In the genomic region with DNA sequence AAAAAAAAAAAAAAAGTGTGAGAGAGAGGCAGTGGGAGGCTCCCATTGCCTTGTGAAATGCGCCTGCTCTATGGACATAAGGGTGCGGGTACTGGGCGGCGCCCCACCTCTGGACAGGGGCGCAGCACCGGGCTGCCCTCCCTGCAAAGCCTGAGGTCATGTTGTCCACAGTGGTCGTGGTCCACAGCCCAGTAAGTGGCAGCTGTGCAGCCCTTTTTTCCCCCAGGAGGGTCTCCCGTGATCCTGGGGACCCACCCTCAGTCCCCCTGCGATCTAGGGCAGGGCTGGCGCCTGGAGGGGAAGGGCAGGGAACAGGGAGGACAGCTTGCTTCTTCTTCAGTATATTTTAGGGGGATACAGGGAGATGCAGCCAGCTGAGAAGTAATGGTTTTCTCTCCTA, we compare ENCODE assay signal across 19 cellular contexts. TPM values are rescaled to one million over a fixed set of nuclear protein-coding genes. Genes with fewer than 3 reads are reported as not detected.
DNase-seq lines count a peak whose midpoint lies in the region; ATAC-seq, FAIRE-seq and TF ChIP-seq lines count a peak whose summit lies in the region.
"Had no signal": no experiment of that assay in that cellular context is flagged by ENCODE, and none has a peak within 500 bp of the region (broad histone marks: within the 10 kb centered on the region; RNA-seq: fewer than 3 reads in every experiment).

No MANE protein-coding gene starts in this region.

- BruUV-seq in Panc1 (replicated peaks; lab: Mats Ljungman, UMichigan), result no TSS peak

- in situ Hi-C loops in Panc1 (cut with HindIII; ENCODE audit: low pct_unique_long_range_greater_than_20kb, low sequenced_read_pairs) (no loop called here), ACHN (cut with HindIII; ENCODE audit: low pct_ligation_motif_present, low pct_unique_long_range_greater_than_20kb, low sequenced_read_pairs) (loop anchor here (25.0 kb wide), 1 partner anchor 97 kb away; no protein-coding TSS in a partner anchor)

- H3K4me1 Mint-ChIP-seq in endodermal cell (no peaks in the 10 kb centered on the region), neural crest cell (peaks cover 2% of the 10 kb centered on the region)
- H3K4me1 Mint-ChIP-seq in activated naive CD4-positive, alpha-beta T cell treated with anti-CD3 and anti-CD28 coated beads for 36 hours (ENCODE audit: low read depth), result peaks cover 2% of the 10 kb centered on the region
- H3K4me1 Mint-ChIP-seq: mesothelial cell of epicardium had no signal

- H3K27ac ChIP-seq in A549 (no peak overlapping the region), Panc1 (ENCODE audit: low read length) (no peak overlapping the region), endodermal cell (ENCODE audit: low read depth, low read length) (no peak overlapping the region), mesendoderm (ENCODE audit: low read depth, low read length) (no peak overlapping the region)
- H3K27ac ChIP-seq: C4-2B, spleen had no signal

- ATAC-seq in A549, result peak; percentile 5 to 11; a peak in 3 of 6 replicates
- peak; percentile 33; the same call in 1 of the 2 replicates for ATAC-seq in Panc1
- no peak for ATAC-seq in HG03097 (IDR thresholded peaks at IDR 0.05; ENCODE audit: low FRiP score, unreplicated experiment)

- H3K79me1 ChIP-seq in mesendoderm (ENCODE audit: low read length), result no peaks in the 10 kb centered on the region

- H4K5ac ChIP-seq in mesendoderm (ENCODE audit: low read length), result no peak overlapping the region

- H3K27me3 ChIP-seq in Panc1 (ENCODE audit: control insufficient read depth, insufficient read depth, low read length) (no peaks in the 10 kb centered on the region), endodermal cell (ENCODE audit: control insufficient read depth, insufficient read depth, low read length, poor library complexity, severe bottlenecking) (no peaks in the 10 kb centered on the region), mesendoderm (ENCODE audit: insufficient read depth, low read length, poor library complexity) (no peaks in the 10 kb centered on the region)
- H3K27me3 ChIP-seq: gastrocnemius medialis, MG63, spleen had no signal

- H3K9me3 Mint-ChIP-seq in endodermal cell (no peaks in the 10 kb centered on the region), neural crest cell (no peaks in the 10 kb centered on the region)
- no peaks in the 10 kb centered on the region for H3K9me3 Mint-ChIP-seq in activated naive CD4-positive, alpha-beta T cell treated with anti-CD3 and anti-CD28 coated beads for 36 hours
- H3K9me3 Mint-ChIP-seq: IgD-negative memory B cell, mesothelial cell of epicardium, nephron progenitor cell had no signal

- H3K56ac ChIP-seq in mesendoderm (ENCODE audit: low read length), result no peak overlapping the region

- no peak overlapping the region for H3K23ac ChIP-seq in mesendoderm (ENCODE audit: low read length)

- H3K4me2 ChIP-seq in A549 (no peak overlapping the region), mesendoderm (ENCODE audit: low read length) (no peak overlapping the region)

- no peak for TF ChIP-seq EP300 in A549 (IDR thresholded peaks at IDR 0.05)

- intact Hi-C loops in Panc1 (cut with micrococcal nuclease; ENCODE audit: unreplicated experiment), result no loop called here
- intact Hi-C loops in activated naive CD4-positive, alpha-beta T cell treated with anti-CD3 and anti-CD28 coated beads for 36 hours (cut with micrococcal nuclease), result no loop called here

- no peak overlapping the region for H3K4ac ChIP-seq in mesendoderm (ENCODE audit: low read depth, low read length)

- H3K9ac ChIP-seq in endodermal cell (ENCODE audit: extremely low read depth, low read length, poor library complexity, severe bottlenecking), result no peak overlapping the region
- H3K9ac ChIP-seq in mesendoderm (ENCODE audit: low read length), result no peak overlapping the region

- no peak overlapping the region for H2BK5ac ChIP-seq in mesendoderm (ENCODE audit: low read length)

- no peak overlapping the region for H4K8ac ChIP-seq in mesendoderm (ENCODE audit: low read depth, low read length)

- H3K4me1 ChIP-seq in A549, result no peaks in the 10 kb centered on the region
- no peaks in the 10 kb centered on the region for H3K4me1 ChIP-seq in Panc1 (ENCODE audit: control insufficient read depth, insufficient read depth, low read length)
- H3K4me1 ChIP-seq in endodermal cell (ENCODE audit: control insufficient read depth, insufficient read depth, low read length), result no peaks in the 10 kb centered on the region
- H3K4me1 ChIP-seq in mesendoderm (ENCODE audit: control insufficient read depth, low read depth, low read length), result no peaks in the 10 kb centered on the region

- CTCF ChIA-PET in A549 (lab: Yijun Ruan, JAX), result interaction anchor here (0.7 to 18.1 kb wide), 45 partner anchors 9 to 1223 kb away, joined by 3 to 700 read pairs (median 5); a partner anchor contains a TSS
- CTCF ChIA-PET in Panc1 (lab: Charles Lee), result interaction anchor here (0.7 to 1.3 kb wide), 2 partner anchors 41 to 298 kb away, joined by 4 to 15 read pairs; no protein-coding TSS in a partner anchor
- CTCF ChIA-PET in activated naive CD4-positive, alpha-beta T cell treated with anti-CD3 and anti-CD28 coated beads for 36 hours (lab: Charles Lee), result interaction anchor here (0.6 to 10.9 kb wide), 23 partner anchors 9 to 834 kb away, joined by 3 to 410 read pairs (median 4); a partner anchor contains a TSS

- no peak overlapping the region for H2BK15ac ChIP-seq in mesendoderm (replicated peaks; ENCODE audit: low read depth)

- no peak for DNase-seq in A549 (ENCODE audit: low read depth in 1 of 2, low spot score in 1 of 2)
- DNase-seq in Panc1 (ENCODE audit: low read depth, low spot score), result no peak
- DNase-seq in endodermal cell, result no peak
- no peak for DNase-seq in neural crest cell (ENCODE audit: low read depth, low spot score)
- DNase-seq in activated naive CD4-positive, alpha-beta T cell treated with anti-CD3 and anti-CD28 coated beads for 36 hours, result no peak
- no peak for DNase-seq in mesendoderm
- no peak for DNase-seq in ACHN
- DNase-seq: gastrocnemius medialis, NCI-H1436, NCI-H526 treated with DMSO at 0.1 percent for 48 hours had no signal

- H3K9me3 ChIP-seq in A549, result no peaks in the 10 kb centered on the region
- H3K9me3 ChIP-seq in Panc1 (ENCODE audit: control insufficient read depth, insufficient read depth, low read depth, low read length), result no peaks in the 10 kb centered on the region
- H3K9me3 ChIP-seq in endodermal cell (ENCODE audit: control insufficient read depth, low read length), result no peaks in the 10 kb centered on the region
- H3K9me3 ChIP-seq: gastrocnemius medialis, MG63, spleen had no signal

- no peak for TF ChIP-seq RAD21 in A549 (conservative IDR thresholded peaks at IDR 0.05 in 1 of 2, IDR thresholded peaks at IDR 0.05 in 1 of 2)

- H3K27me3 Mint-ChIP-seq in endodermal cell (ENCODE audit: insufficient read depth) (peaks cover 6% of the 10 kb centered on the region), neural crest cell (ENCODE audit: low read depth) (no peaks in the 10 kb centered on the region)
- H3K27me3 Mint-ChIP-seq in activated naive CD4-positive, alpha-beta T cell treated with anti-CD3 and anti-CD28 coated beads for 36 hours (ENCODE audit: low read depth), result no peaks in the 10 kb centered on the region
- H3K27me3 Mint-ChIP-seq: IgD-negative memory B cell had no signal

- no peak for TF ChIP-seq CTCF in A549 (IDR thresholded peaks at IDR 0.05)
- no peak for TF ChIP-seq CTCF in Panc1 (IDR thresholded peaks at IDR 0.05)
- TF ChIP-seq CTCF in endodermal cell (conservative IDR thresholded peaks at IDR 0.05), result no peak
- TF ChIP-seq CTCF in neural crest cell (conservative IDR thresholded peaks at IDR 0.05), result no peak

- H2AK5ac ChIP-seq in mesendoderm (ENCODE audit: low read length), result no peak overlapping the region

- 88% methylated on average over 10 of the region's 10 CpGs for WGBS in A549 (ENCODE audit: missing lambda C conversion rate)
- WGBS in endodermal cell (ENCODE audit: insufficient coverage in 1 of 2, insufficient read length in 1 of 2), 2 experiments, result 94 to 98% methylated on average over 9 to 10 of the region's 10 CpGs
- WGBS in mesendoderm (ENCODE audit: extremely low coverage, insufficient coverage, low lambda C conversion rate), result no CpG with 5 or more reads among the region's 10 CpGs

- H2BK120ac ChIP-seq in mesendoderm (ENCODE audit: low read depth, low read length), result no peak overlapping the region

- H3K4me3 Mint-ChIP-seq in endodermal cell, result peak overlapping the region; percentile 51
- no peak overlapping the region for H3K4me3 Mint-ChIP-seq in neural crest cell
- no peak overlapping the region for H3K4me3 Mint-ChIP-seq in activated naive CD4-positive, alpha-beta T cell treated with anti-CD3 and anti-CD28 coated beads for 36 hours
- H3K4me3 Mint-ChIP-seq: IgD-negative memory B cell had no signal

- H3K18ac ChIP-seq in mesendoderm (ENCODE audit: low read length), result no peak overlapping the region

- H3K4me3 ChIP-seq in A549, result no peak overlapping the region
- H3K4me3 ChIP-seq in Panc1 (ENCODE audit: low read depth in 2 of 2, low read length in 2 of 2), result no peak overlapping the region
- no peak overlapping the region for H3K4me3 ChIP-seq in endodermal cell (ENCODE audit: low read length)
- H3K4me3 ChIP-seq in mesendoderm (ENCODE audit: low read length), result no peak overlapping the region
- H3K4me3 ChIP-seq: MG63 had no signal

- peaks cover 25% of the 10 kb centered on the region for H3K36me3 ChIP-seq in Panc1 (ENCODE audit: control insufficient read depth, insufficient read depth, low read length)
- peaks cover 55% of the 10 kb centered on the region for H3K36me3 ChIP-seq in endodermal cell (ENCODE audit: control insufficient read depth, insufficient read depth, low read length)
- peaks cover 3% of the 10 kb centered on the region for H3K36me3 ChIP-seq in mesendoderm (ENCODE audit: control insufficient read depth, insufficient read depth, low read length)

- FAIRE-seq in A549 (lab: Jason Lieb, UNC), result no peak
- FAIRE-seq: D721Med, TTC549 had no signal

- TF ChIP-seq POLR2A in A549 (IDR thresholded peaks at IDR 0.05; ENCODE audit: low read length), result no peak

- H3K27ac Mint-ChIP-seq in endodermal cell, result no peak overlapping the region
- H3K27ac Mint-ChIP-seq in neural crest cell (ENCODE audit: unreplicated experiment), result peak overlapping the region; percentile 62
- no peak overlapping the region for H3K27ac Mint-ChIP-seq in activated naive CD4-positive, alpha-beta T cell treated with anti-CD3 and anti-CD28 coated beads for 36 hours
- H3K27ac Mint-ChIP-seq: IgD-negative memory B cell, mesothelial cell of epicardium, nephron progenitor cell had no signal

- H3K36me3 Mint-ChIP-seq in endodermal cell (ENCODE audit: low read depth) (peaks cover 60% of the 10 kb centered on the region), neural crest cell (ENCODE audit: low read depth) (peaks cover 22% of the 10 kb centered on the region)
- H3K36me3 Mint-ChIP-seq in activated naive CD4-positive, alpha-beta T cell treated with anti-CD3 and anti-CD28 coated beads for 36 hours (ENCODE audit: low read depth), result peaks cover 76% of the 10 kb centered on the region

- POLR2A ChIA-PET in A549 (lab: Yijun Ruan, JAX), result no interaction called here
- POLR2A ChIA-PET in Panc1 (lab: Charles Lee), result interaction anchor here (0.5 kb wide), 1 partner anchor 139 kb away, joined by 5 read pairs; no protein-coding TSS in a partner anchor

- H3K79me2 ChIP-seq in mesendoderm (ENCODE audit: control insufficient read depth, insufficient read depth, low read length), result no peaks in the 10 kb centered on the region

RNA-seq across cellular contexts. Expression of a gene that starts 37.9 kb away (rescaled TPM):
- polyA plus RNA-seq in A549 (2011; rRNA removed) (18.5 and 19.2 TPM in 2 replicates), A549 (2017; fragmentation: RNase III; extraction: RNeasy Plus Mini Kit Qiagen cat#74134 plus additional on column Dnase treatment) (14.7 to 27.5 TPM (median 25.1 TPM) in 3 replicates)
- polyA plus RNA-seq in A549 (2012; cell fraction: cytosol; rRNA removed), result 14.2 and 15.7 TPM in 2 replicates
- 22.9 and 29.1 TPM in 2 replicates for polyA plus RNA-seq in A549 (2012; cell fraction: nucleus; rRNA removed)
- polyA minus RNA-seq in A549 (2011; rRNA and poly(A)+ RNA removed), result 16.5 and 19.3 TPM in 2 replicates
- total RNA-seq in Panc1 (2021; ENCODE audit: unreplicated experiment) (51.8 TPM), endodermal cell (10 to 100 TPM; 23.9 to 24.3 TPM), neural crest cell (42.3 and 43.9 TPM in 2 replicates)
- 23.0 TPM for polyA plus RNA-seq in Panc1 (2012; ENCODE audit: insufficient read length)
- polyA plus RNA-seq in endodermal cell (2013, experiment 1 of 2), result 20.8 TPM
- polyA plus RNA-seq in endodermal cell (2013, experiment 2 of 2), result 17.4 TPM
- 100 to 1,000 TPM in 1 of 2 experiments, 10 to 100 TPM in 1; 96.4 to 102 TPM for total RNA-seq in activated naive CD4-positive, alpha-beta T cell treated with anti-CD3 and anti-CD28 coated beads for 36 hours
- polyA plus RNA-seq in mesendoderm (2013, experiment 1 of 2), result 1.9 TPM
- 1.8 TPM for polyA plus RNA-seq in mesendoderm (2013, experiment 2 of 2)
